Comparison of ENCODE assay signal across 1 cellular context in the genomic region with DNA sequence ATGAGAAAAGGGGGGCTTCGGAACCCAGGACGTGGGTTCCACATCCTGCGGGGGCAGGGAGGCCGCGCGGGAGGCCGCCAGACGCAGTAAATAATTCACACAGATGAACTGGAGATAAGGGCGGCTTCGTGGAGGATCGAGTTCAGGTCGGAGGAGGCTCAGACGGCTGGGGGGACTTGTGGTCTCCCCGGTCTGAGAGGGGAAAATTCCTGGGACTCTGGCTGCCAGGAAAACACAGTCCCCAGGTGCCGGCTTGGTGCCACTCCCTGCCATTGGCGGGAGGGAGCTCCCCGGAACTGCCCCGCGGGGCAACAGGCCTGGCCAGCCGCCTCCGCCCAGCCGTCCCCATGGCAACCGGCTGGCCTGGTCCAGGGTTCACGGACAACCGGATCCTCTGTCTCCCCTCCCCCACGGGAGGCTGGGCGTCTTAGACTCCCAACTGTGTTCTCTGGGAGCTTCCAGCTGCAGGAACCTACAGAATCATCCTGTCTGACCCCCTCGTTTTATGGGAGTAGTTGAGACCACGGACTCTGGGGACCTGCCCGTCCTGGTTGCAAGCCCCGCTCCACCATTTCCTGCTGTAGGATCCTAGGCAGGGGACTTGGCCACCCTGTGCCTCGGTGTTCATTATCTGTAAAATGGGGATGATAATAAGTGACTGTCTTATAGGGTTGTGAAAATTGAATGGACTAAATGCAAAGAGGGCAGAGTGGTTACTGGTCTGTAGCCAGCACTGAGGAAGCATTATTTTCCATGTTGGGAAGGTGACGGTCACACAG.
TF ChIP-seq lines count a peak whose summit lies in the region.

No MANE protein-coding gene starts in this region.

TF ChIP-seq in HepG2, 621 proteins besides CTCF, POLR2A, EP300 and RAD21 (continued from another document):
- TF ChIP-seq, protein P1, sequence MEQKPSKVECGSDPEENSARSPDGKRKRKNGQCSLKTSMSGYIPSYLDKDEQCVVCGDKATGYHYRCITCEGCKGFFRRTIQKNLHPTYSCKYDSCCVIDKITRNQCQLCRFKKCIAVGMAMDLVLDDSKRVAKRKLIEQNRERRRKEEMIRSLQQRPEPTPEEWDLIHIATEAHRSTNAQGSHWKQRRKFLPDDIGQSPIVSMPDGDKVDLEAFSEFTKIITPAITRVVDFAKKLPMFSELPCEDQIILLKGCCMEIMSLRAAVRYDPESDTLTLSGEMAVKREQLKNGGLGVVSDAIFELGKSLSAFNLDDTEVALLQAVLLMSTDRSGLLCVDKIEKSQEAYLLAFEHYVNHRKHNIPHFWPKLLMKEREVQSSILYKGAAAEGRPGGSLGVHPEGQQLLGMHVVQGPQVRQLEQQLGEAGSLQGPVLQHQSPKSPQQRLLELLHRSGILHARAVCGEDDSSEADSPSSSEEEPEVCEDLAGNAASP (CRISPR knock-in tag; IDR thresholded peaks at IDR 0.05; ENCODE audit: borderline replicate concordance), result peak; percentile 98
- TF ChIP-seq, protein P2, sequence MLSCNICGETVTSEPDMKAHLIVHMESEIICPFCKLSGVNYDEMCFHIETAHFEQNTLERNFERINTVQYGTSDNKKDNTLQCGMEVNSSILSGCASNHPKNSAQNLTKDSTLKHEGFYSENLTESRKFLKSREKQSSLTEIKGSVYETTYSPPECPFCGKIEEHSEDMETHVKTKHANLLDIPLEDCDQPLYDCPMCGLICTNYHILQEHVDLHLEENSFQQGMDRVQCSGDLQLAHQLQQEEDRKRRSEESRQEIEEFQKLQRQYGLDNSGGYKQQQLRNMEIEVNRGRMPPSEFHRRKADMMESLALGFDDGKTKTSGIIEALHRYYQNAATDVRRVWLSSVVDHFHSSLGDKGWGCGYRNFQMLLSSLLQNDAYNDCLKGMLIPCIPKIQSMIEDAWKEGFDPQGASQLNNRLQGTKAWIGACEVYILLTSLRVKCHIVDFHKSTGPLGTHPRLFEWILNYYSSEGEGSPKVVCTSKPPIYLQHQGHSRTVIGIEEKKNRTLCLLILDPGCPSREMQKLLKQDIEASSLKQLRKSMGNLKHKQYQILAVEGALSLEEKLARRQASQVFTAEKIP (CRISPR knock-in tag; IDR thresholded peaks at IDR 0.05; ENCODE audit: borderline replicate concordance), result no peak
- TF ChIP-seq, protein P3, sequence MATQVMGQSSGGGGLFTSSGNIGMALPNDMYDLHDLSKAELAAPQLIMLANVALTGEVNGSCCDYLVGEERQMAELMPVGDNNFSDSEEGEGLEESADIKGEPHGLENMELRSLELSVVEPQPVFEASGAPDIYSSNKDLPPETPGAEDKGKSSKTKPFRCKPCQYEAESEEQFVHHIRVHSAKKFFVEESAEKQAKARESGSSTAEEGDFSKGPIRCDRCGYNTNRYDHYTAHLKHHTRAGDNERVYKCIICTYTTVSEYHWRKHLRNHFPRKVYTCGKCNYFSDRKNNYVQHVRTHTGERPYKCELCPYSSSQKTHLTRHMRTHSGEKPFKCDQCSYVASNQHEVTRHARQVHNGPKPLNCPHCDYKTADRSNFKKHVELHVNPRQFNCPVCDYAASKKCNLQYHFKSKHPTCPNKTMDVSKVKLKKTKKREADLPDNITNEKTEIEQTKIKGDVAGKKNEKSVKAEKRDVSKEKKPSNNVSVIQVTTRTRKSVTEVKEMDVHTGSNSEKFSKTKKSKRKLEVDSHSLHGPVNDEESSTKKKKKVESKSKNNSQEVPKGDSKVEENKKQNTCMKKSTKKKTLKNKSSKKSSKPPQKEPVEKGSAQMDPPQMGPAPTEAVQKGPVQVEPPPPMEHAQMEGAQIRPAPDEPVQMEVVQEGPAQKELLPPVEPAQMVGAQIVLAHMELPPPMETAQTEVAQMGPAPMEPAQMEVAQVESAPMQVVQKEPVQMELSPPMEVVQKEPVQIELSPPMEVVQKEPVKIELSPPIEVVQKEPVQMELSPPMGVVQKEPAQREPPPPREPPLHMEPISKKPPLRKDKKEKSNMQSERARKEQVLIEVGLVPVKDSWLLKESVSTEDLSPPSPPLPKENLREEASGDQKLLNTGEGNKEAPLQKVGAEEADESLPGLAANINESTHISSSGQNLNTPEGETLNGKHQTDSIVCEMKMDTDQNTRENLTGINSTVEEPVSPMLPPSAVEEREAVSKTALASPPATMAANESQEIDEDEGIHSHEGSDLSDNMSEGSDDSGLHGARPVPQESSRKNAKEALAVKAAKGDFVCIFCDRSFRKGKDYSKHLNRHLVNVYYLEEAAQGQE (IDR thresholded peaks at IDR 0.05; ENCODE audit: borderline replicate concordance in 1 of 2, low read depth in 1 of 2, low read length in 2 of 2), result peak in 1 of 2 experiments; percentile 26; a peak in 1 of 4 replicates
- TF ChIP-seq SOX6 (IDR thresholded peaks at IDR 0.05), result no peak
- TF ChIP-seq SOX6 (CRISPR knock-in tag; IDR thresholded peaks at IDR 0.05), result peak; percentile 88
- TF ChIP-seq, protein P4, sequence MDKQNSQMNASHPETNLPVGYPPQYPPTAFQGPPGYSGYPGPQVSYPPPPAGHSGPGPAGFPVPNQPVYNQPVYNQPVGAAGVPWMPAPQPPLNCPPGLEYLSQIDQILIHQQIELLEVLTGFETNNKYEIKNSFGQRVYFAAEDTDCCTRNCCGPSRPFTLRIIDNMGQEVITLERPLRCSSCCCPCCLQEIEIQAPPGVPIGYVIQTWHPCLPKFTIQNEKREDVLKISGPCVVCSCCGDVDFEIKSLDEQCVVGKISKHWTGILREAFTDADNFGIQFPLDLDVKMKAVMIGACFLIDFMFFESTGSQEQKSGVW (CRISPR knock-in tag; IDR thresholded peaks at IDR 0.05; ENCODE audit: borderline replicate concordance), result no peak
- peak; percentile 84; the same call in 1 of the 2 replicates for TF ChIP-seq KLF12 (CRISPR knock-in tag; IDR thresholded peaks at IDR 0.05; ENCODE audit: borderline replicate concordance)
- TF ChIP-seq, protein P5, sequence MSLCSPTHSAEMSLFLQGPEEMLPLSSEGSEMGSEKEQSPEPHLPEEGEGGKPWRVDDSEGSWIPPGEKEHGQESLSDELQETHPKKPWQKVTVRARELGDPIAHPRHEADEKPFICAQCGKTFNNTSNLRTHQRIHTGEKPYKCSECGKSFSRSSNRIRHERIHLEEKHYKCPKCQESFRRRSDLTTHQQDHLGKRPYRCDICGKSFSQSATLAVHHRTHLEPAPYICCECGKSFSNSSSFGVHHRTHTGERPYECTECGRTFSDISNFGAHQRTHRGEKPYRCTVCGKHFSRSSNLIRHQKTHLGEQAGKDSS (CRISPR knock-in tag; IDR thresholded peaks at IDR 0.05; ENCODE audit: borderline replicate concordance, low read depth), result no peak; the same call in 1 of the 2 replicates
- TF ChIP-seq, protein P6, sequence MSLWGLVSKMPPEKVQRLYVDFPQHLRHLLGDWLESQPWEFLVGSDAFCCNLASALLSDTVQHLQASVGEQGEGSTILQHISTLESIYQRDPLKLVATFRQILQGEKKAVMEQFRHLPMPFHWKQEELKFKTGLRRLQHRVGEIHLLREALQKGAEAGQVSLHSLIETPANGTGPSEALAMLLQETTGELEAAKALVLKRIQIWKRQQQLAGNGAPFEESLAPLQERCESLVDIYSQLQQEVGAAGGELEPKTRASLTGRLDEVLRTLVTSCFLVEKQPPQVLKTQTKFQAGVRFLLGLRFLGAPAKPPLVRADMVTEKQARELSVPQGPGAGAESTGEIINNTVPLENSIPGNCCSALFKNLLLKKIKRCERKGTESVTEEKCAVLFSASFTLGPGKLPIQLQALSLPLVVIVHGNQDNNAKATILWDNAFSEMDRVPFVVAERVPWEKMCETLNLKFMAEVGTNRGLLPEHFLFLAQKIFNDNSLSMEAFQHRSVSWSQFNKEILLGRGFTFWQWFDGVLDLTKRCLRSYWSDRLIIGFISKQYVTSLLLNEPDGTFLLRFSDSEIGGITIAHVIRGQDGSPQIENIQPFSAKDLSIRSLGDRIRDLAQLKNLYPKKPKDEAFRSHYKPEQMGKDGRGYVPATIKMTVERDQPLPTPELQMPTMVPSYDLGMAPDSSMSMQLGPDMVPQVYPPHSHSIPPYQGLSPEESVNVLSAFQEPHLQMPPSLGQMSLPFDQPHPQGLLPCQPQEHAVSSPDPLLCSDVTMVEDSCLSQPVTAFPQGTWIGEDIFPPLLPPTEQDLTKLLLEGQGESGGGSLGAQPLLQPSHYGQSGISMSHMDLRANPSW (CRISPR knock-in tag; IDR thresholded peaks at IDR 0.05; ENCODE audit: borderline replicate concordance), result no peak
- TF ChIP-seq HOXD1 (CRISPR knock-in tag; IDR thresholded peaks at IDR 0.05), result 0 out of 2 replicates have a peak, but pooled peaks have one; percentile 9
- TF ChIP-seq, protein P7, sequence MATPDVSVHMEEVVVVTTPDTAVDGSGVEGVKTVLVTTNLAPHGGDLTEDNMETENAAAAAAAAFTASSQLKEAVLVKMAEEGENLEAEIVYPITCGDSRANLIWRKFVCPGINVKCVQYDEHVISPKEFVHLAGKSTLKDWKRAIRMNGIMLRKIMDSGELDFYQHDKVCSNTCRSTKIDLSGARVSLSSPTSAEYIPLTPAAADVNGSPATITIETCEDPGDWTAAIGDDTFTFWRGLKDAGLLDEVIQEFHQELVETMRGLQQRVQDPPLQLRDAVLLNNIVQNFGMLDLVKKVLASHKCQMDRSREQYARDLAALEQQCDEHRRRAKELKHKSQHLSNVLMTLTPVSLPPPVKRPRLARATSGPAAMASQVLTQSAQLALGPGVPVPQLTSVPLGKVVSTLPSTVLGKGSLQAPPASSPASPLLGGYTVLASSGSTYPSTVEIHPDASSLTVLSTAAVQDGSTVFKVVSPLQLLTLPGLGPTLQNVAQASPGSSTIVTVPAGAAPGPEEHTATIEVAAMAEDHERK (CRISPR knock-in tag; IDR thresholded peaks at IDR 0.05; ENCODE audit: low read depth), result no peak
- peak; percentile 69; the same call in 1 of the 2 replicates for TF ChIP-seq POGZ (CRISPR knock-in tag; IDR thresholded peaks at IDR 0.05)
- no peak for TF ChIP-seq ZNF841 (CRISPR knock-in tag; IDR thresholded peaks at IDR 0.05; ENCODE audit: borderline replicate concordance)
- TF ChIP-seq NFIC (IDR thresholded peaks at IDR 0.05; ENCODE audit: low read length), result no peak
- peak; percentile 39; the same call in 1 of the 2 replicates for TF ChIP-seq ZNF264 (CRISPR knock-in tag; IDR thresholded peaks at IDR 0.05)
